Comparison of ENCODE assay signal across 10 cellular contexts in the genomic region with DNA sequence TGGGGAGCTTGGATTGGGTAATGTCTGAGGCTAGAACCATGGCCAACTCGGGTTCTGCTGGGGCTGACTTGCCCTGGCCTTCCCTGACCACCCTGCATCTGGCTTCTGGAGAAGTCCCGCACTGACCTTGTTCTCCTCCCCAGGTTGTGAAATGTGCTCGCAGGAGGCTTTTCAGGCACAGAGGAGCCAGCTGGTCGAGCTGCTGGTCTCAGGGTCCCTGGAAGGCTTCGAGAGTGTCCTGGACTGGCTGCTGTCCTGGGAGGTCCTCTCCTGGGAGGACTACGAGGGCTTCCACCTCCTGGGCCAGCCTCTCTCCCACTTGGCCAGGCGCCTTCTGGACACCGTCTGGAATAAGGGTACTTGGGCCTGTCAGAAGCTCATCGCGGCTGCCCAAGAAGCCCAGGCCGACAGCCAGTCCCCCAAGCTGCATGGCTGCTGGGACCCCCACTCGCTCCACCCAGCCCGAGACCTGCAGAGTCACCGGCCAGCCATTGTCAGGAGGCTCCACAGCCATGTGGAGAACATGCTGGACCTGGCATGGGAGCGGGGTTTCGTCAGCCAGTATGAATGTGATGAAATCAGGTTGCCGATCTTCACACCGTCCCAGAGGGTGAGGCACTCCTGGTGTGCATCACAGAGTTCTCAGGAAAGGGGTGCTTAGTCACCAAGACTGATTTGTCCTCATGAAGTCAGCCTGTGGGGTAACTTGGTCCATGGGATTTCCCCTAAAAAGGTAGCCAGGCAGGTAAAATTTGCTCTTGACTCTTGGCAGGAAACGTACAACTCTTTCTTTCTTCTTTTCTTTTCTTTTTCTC. TPM values are rescaled to one million over a fixed set of nuclear protein-coding genes. Genes with fewer than 3 reads are reported as not detected.
A peak's percentile ranks its signal among the peaks of the same experiment; 100 is the strongest.
DNase-seq lines count a peak whose midpoint lies in the region; ATAC-seq and TF ChIP-seq lines count a peak whose summit lies in the region.
"Had no signal": no experiment of that assay in that cellular context is flagged by ENCODE, and none has a peak within 500 bp of the region (broad histone marks: within the 10 kb centered on the region; RNA-seq: fewer than 3 reads in every experiment).

No MANE protein-coding gene starts in this region.

- peaks cover 57% of the 10 kb centered on the region for H3K4me1 Mint-ChIP-seq in activated CD8-positive, alpha-beta memory T cell treated with anti-CD3 and anti-CD28 coated beads, Interleukin-2, amount 10 ng/mL, durations not matched to agents 7 days and 5 days

- CTCF ChIA-PET in activated CD8-positive, alpha-beta memory T cell treated with anti-CD3 and anti-CD28 coated beads, Interleukin-2, amount 10 ng/mL, durations not matched to agents 7 days and 5 days (lab: Charles Lee): interaction anchor here (0.7 to 3.8 kb wide), 6 partner anchors 17 to 106 kb away, joined by 3 to 14 read pairs (median 4); no protein-coding TSS in a partner anchor

- H3K4me3 ChIP-seq in foreskin fibroblast (ENCODE audit: low read depth in 1 of 2, low read length in 2 of 2): no peak overlapping the region
- H3K4me3 ChIP-seq: SJCRH30 had no signal

- no peaks in the 10 kb centered on the region for H3K27me3 Mint-ChIP-seq in activated CD8-positive, alpha-beta memory T cell treated with anti-CD3 and anti-CD28 coated beads, Interleukin-2, amount 10 ng/mL, durations not matched to agents 7 days and 5 days

- DNase-seq in NOMO-1 treated with DMSO at 0.1 percent for 48 hours (lab: John Stamatoyannopoulos, UW; ENCODE audit: unreplicated experiment) (peak; percentile 9), NOMO-1 treated with dmso at 0.1 percent for 144 hours (lab: John Stamatoyannopoulos, UW; ENCODE audit: unreplicated experiment) (no peak), foreskin fibroblast (peak; percentile 16 to 20), cortex of kidney (lab: John Stamatoyannopoulos, UW) (no peak), NCI-H1436 treated with DMSO at 0.1 percent for 48 hours (lab: John Stamatoyannopoulos, UW) (no peak)
- no peak for DNase-seq in activated CD8-positive, alpha-beta memory T cell treated with anti-CD3 and anti-CD28 coated beads, Interleukin-2, amount 10 ng/mL, durations not matched to agents 7 days and 5 days
- DNase-seq in stimulated activated CD8-positive, alpha-beta memory T cell treated with anti-CD3 and anti-CD28 coated beads, Interleukin-4, amount 100 ng/mL, for 48 hours: peak; percentile 81
- DNase-seq: 8988T, SJCRH30 had no signal

- TF ChIP-seq CTCF in foreskin fibroblast (IDR thresholded peaks at IDR 0.05; ENCODE audit: low read depth, low read length): no peak

- ATAC-seq in activated CD8-positive, alpha-beta memory T cell treated with anti-CD3 and anti-CD28 coated beads, Interleukin-2, amount 10 ng/mL, durations not matched to agents 7 days and 5 days: no peak
- no peak for ATAC-seq in HG03457 (IDR thresholded peaks at IDR 0.05; ENCODE audit: unreplicated experiment)

- peaks cover 6% of the 10 kb centered on the region for H3K9me3 Mint-ChIP-seq in activated CD8-positive, alpha-beta memory T cell treated with anti-CD3 and anti-CD28 coated beads, Interleukin-2, amount 10 ng/mL, durations not matched to agents 7 days and 5 days (ENCODE audit: low read depth)

- no peak overlapping the region for H3K4me3 Mint-ChIP-seq in activated CD8-positive, alpha-beta memory T cell treated with anti-CD3 and anti-CD28 coated beads, Interleukin-2, amount 10 ng/mL, durations not matched to agents 7 days and 5 days

- peaks cover 36% of the 10 kb centered on the region for H3K36me3 Mint-ChIP-seq in activated CD8-positive, alpha-beta memory T cell treated with anti-CD3 and anti-CD28 coated beads, Interleukin-2, amount 10 ng/mL, durations not matched to agents 7 days and 5 days

- peak overlapping the region; percentile 70 for H3K27ac Mint-ChIP-seq in activated CD8-positive, alpha-beta memory T cell treated with anti-CD3 and anti-CD28 coated beads, Interleukin-2, amount 10 ng/mL, durations not matched to agents 7 days and 5 days

RNA-seq across cellular contexts. Expression of a gene that starts 6.1 kb away (rescaled TPM):
- 10 to 100 TPM in 1 of 2 experiments, 1 to 10 TPM in 1; 6.5 to 10.7 TPM for total RNA-seq in activated CD8-positive, alpha-beta memory T cell treated with anti-CD3 and anti-CD28 coated beads, Interleukin-2, amount 10 ng/mL, durations not matched to agents 7 days and 5 days
- total RNA-seq: SJCRH30 had no signal

RNA-seq across cellular contexts. Expression of a gene that starts 18.4 kb away (rescaled TPM):
- 10 to 100 TPM; 60.0 to 72.1 TPM for total RNA-seq in activated CD8-positive, alpha-beta memory T cell treated with anti-CD3 and anti-CD28 coated beads, Interleukin-2, amount 10 ng/mL, durations not matched to agents 7 days and 5 days
- total RNA-seq: SJCRH30 had no signal

RNA-seq across cellular contexts. Expression of a gene that starts 42.3 kb away (rescaled TPM):
- total RNA-seq in activated CD8-positive, alpha-beta memory T cell treated with anti-CD3 and anti-CD28 coated beads, Interleukin-2, amount 10 ng/mL, durations not matched to agents 7 days and 5 days: 100 to 1,000 TPM; 135 to 195 TPM

Comparison
In these comparisons a context has a peak if more than half of its experiments do, and no peak if none do; other contexts are left out.
1. DNase-seq: peak in NOMO-1 treated with DMSO at 0.1 percent for 48 hours (single experiment), foreskin fibroblast (2 of 2) and stimulated activated CD8-positive, alpha-beta memory T cell treated with anti-CD3 and anti-CD28 coated beads, Interleukin-4, amount 100 ng/mL, for 48 hours (single experiment); none in NOMO-1 treated with dmso at 0.1 percent for 144 hours (single experiment), activated CD8-positive, alpha-beta memory T cell treated with anti-CD3 and anti-CD28 coated beads, Interleukin-2, amount 10 ng/mL, durations not matched to agents 7 days and 5 days (single experiment), cortex of kidney (single experiment) and NCI-H1436 treated with DMSO at 0.1 percent for 48 hours (single experiment).